22 cellular contexts compared by ENCODE assay signal in genomic region chr16:85620403-85620802, GRCh38. TPM values are rescaled to one million over a fixed set of nuclear protein-coding genes. Genes with fewer than 3 reads are reported as not detected.
DNase-seq lines count a peak whose midpoint lies in the region; ATAC-seq, FAIRE-seq and TF ChIP-seq lines count a peak whose summit lies in the region.
"Had no signal": no experiment of that assay in that cellular context is flagged by ENCODE, and none has a peak within 500 bp of the region (broad histone marks: within the 10 kb centered on the region; RNA-seq: fewer than 3 reads in every experiment).

No MANE protein-coding gene starts in this region.

- peaks cover 0 to 3% of the 10 kb centered on the region in 2 donors for H3K9me3 ChIP-seq in neuronal stem cell (replicated peaks in 1 of 2; ENCODE audit: control insufficient read depth in 2 of 2, insufficient read depth in 1 of 2, low read depth in 1 of 2, low read length in 2 of 2)
- H3K9me3 ChIP-seq: A549, BE2C, Peyer's patch had no signal

- H2BK120ac ChIP-seq in neuronal stem cell (ENCODE audit: low read depth, low read length), result no peak overlapping the region

- peaks cover 21 to 24% of the 10 kb centered on the region in 2 donors for H3K4me1 ChIP-seq in neuronal stem cell (ENCODE audit: control insufficient read depth in 2 of 2, insufficient read depth in 1 of 2, low read depth in 1 of 2, low read length in 2 of 2)

- peaks cover 17% of the 10 kb centered on the region for H3K36me3 ChIP-seq in bronchial epithelial cell (ENCODE audit: control insufficient read depth, insufficient read depth, low read length)
- peaks cover 0 to 38% of the 10 kb centered on the region in 2 donors for H3K36me3 ChIP-seq in neuronal stem cell (replicated peaks in 1 of 2; ENCODE audit: control insufficient read depth in 2 of 2, insufficient read depth in 2 of 2, low read length in 2 of 2)
- H3K36me3 ChIP-seq: Peyer's patch had no signal

- no peak for DNase-seq in bronchial epithelial cell (ENCODE audit: low read depth)
- no peak for DNase-seq in neuronal stem cell (ENCODE audit: low spot score)
- DNase-seq in activated CD8-positive, alpha-beta memory T cell treated with anti-CD3 and anti-CD28 coated beads, Interleukin-2, amount 50 U/mL, for 4 hours, result no peak
- DNase-seq in activated CD4-positive, alpha-beta T cell treated with anti-CD3 and anti-CD28 coated beads for 48 hours, result no peak
- no peak for DNase-seq in DMS53 treated with DMSO at 0.1 percent for 48 hours (lab: John Stamatoyannopoulos, UW; ENCODE audit: unreplicated experiment)
- DNase-seq: BE2C; CD4-positive, alpha-beta T cell; COR-L47; GOT3; KG1; NCI-H1092 treated with DMSO at 0.1 percent for 48 hours; NCI-H1436 treated with DMSO at 0.1 percent for 48 hours; NCI-H2029; NCI-H226; NCI-H774; Peyer's patch had no signal

- no peak overlapping the region for H3K4me3 ChIP-seq in bronchial epithelial cell (ENCODE audit: low read depth, low read length)
- H3K4me3 ChIP-seq in neuronal stem cell (ENCODE audit: low read length in 2 of 2), result no peak overlapping the region
- H3K4me3 ChIP-seq: A549, Peyer's patch had no signal

- peak overlapping the region; percentile 74 for H3K18ac ChIP-seq in neuronal stem cell (ENCODE audit: low read length)

- peak overlapping the region; percentile 25 for H2BK15ac ChIP-seq in neuronal stem cell (ENCODE audit: low read length)

- H3K27ac ChIP-seq in C4-2B (peak overlapping the region; percentile 99), VCaP (peak overlapping the region; percentile 65; the same call in 1 of the 2 replicates), neuronal stem cell (replicated peaks; ENCODE audit: low read length) (no peak overlapping the region)
- H3K27ac ChIP-seq: A549, Peyer's patch had no signal

- peak overlapping the region; percentile 60 for H2AK5ac ChIP-seq in neuronal stem cell (ENCODE audit: low read depth, low read length)

- H2BK12ac ChIP-seq in neuronal stem cell (ENCODE audit: low read length), result no peak overlapping the region

- H4K91ac ChIP-seq in neuronal stem cell (ENCODE audit: low read depth, low read length, poor library complexity), result no peak overlapping the region

- no peak overlapping the region for H2BK5ac ChIP-seq in neuronal stem cell (ENCODE audit: low read length)

- H4K8ac ChIP-seq in neuronal stem cell (ENCODE audit: low read depth, low read length), result no peak overlapping the region

- no peak for TF ChIP-seq CTCF in C4-2B (conservative IDR thresholded peaks at IDR 0.05)
- no peak for TF ChIP-seq CTCF in VCaP (conservative IDR thresholded peaks at IDR 0.05)
- TF ChIP-seq CTCF in bronchial epithelial cell (IDR thresholded peaks at IDR 0.05; ENCODE audit: insufficient read depth, low read length, severe bottlenecking), result no peak

- WGBS in neuronal stem cell (ENCODE audit: extremely low coverage in 2 of 2, insufficient read length in 2 of 2, insufficient replicate concordance in 1 of 2), 2 donors, result no CpG with 5 or more reads among the region's 17 CpGs

- peak overlapping the region; percentile 32 for H3K14ac ChIP-seq in neuronal stem cell (ENCODE audit: low read length)

- H3K4ac ChIP-seq in neuronal stem cell (ENCODE audit: low read length), result no peak overlapping the region

- H3K4me2 ChIP-seq in neuronal stem cell (ENCODE audit: insufficient read depth, low read length, poor library complexity, severe bottlenecking), result no peak overlapping the region
- H3K4me2 ChIP-seq: A549 had no signal

- H3K9ac ChIP-seq in neuronal stem cell (ENCODE audit: low read depth, low read length, poor library complexity), result no peak overlapping the region

- no peak overlapping the region for H2AFZ ChIP-seq in neuronal stem cell (ENCODE audit: low read length)

- H3K23ac ChIP-seq in neuronal stem cell (ENCODE audit: low read depth, low read length, poor library complexity), result no peak overlapping the region

- no peaks in the 10 kb centered on the region for H3K27me3 ChIP-seq in bronchial epithelial cell (ENCODE audit: control insufficient read depth, insufficient read depth, low read length)
- no peaks in the 10 kb centered on the region for H3K27me3 ChIP-seq in neuronal stem cell (ENCODE audit: control insufficient read depth in 3 of 3, insufficient read depth in 3 of 3, low read depth in 1 of 3, low read length in 3 of 3)
- H3K27me3 ChIP-seq: BE2C, Peyer's patch had no signal

- ATAC-seq in GM18873 (IDR thresholded peaks at IDR 0.05; ENCODE audit: low FRiP score, unreplicated experiment), result no peak
- ATAC-seq: A549, SK-N-SH treated with all-trans-retinoic acid at 6 μM for 48 hours had no signal

- H3K79me1 ChIP-seq in neuronal stem cell (ENCODE audit: low read depth, low read length), result no peaks in the 10 kb centered on the region

- FAIRE-seq in bronchial epithelial cell (lab: Jason Lieb, UNC), result peak; percentile 50
- FAIRE-seq: A549, GM12891 had no signal

RNA-seq across cellular contexts. Expression of gene GSE1, which starts 7.3 kb away (rescaled TPM):
- 12.9 and 25.5 TPM in 2 replicates for total RNA-seq in bronchial epithelial cell
- 5.7 TPM for polyA plus RNA-seq in neuronal stem cell (2013, experiment 1 of 2)
- 6.2 TPM for polyA plus RNA-seq in neuronal stem cell (2013, experiment 2 of 2)
